In genomic region chr6:52251113-52251512, GRCh38 we compare ENCODE assay signal across 23 cellular contexts. TPM values are rescaled to one million over a fixed set of nuclear protein-coding genes. Genes with fewer than 3 reads are reported as not detected.
DNase-seq lines count a peak whose midpoint lies in the region; ATAC-seq and TF ChIP-seq lines count a peak whose summit lies in the region.
"Had no signal": no experiment of that assay in that cellular context is flagged by ENCODE, and none has a peak within 500 bp of the region (broad histone marks: within the 10 kb centered on the region; RNA-seq: fewer than 3 reads in every experiment).

No MANE protein-coding gene starts in this region.

- H3K4me2 ChIP-seq in OCI-LY3 (ENCODE audit: low read length): peak overlapping the region; percentile 29

- no peak overlapping the region for H2AFZ ChIP-seq in OCI-LY3 (ENCODE audit: low read depth, low read length)

- peak overlapping the region; percentile 37 for H3K27ac Mint-ChIP-seq in activated naive CD8-positive, alpha-beta T cell treated with anti-CD3 and anti-CD28 coated beads for 36 hours
- H3K27ac Mint-ChIP-seq in activated naive CD8-positive, alpha-beta T cell treated with anti-CD3 and anti-CD28 coated beads, Interleukin-2, amount 50 U/mL, for 24 hours: no peak overlapping the region
- H3K27ac Mint-ChIP-seq: CD4-positive, CD25-positive, alpha-beta regulatory T cell; HFFc6; IgD-negative memory B cell had no signal

- H3K36me3 ChIP-seq in OCI-LY3 (replicated peaks; ENCODE audit: low read depth, low read length): no peaks in the 10 kb centered on the region
- no peaks in the 10 kb centered on the region for H3K36me3 ChIP-seq in effector memory CD4-positive, alpha-beta T cell (ENCODE audit: control insufficient read depth, insufficient read depth, low read length)
- H3K36me3 ChIP-seq: BE2C had no signal

- no peak overlapping the region for H3K27ac ChIP-seq in OCI-LY3 (ENCODE audit: low read length)
- no peak overlapping the region for H3K27ac ChIP-seq in effector memory CD4-positive, alpha-beta T cell (ENCODE audit: insufficient read depth, low read length, poor library complexity, severe bottlenecking)

- no peak for ATAC-seq in activated naive CD8-positive, alpha-beta T cell treated with anti-CD3 and anti-CD28 coated beads, Interleukin-2, amount 50 U/mL, for 24 hours
- ATAC-seq in GM19455 (IDR thresholded peaks at IDR 0.05; ENCODE audit: unreplicated experiment) (peak; percentile 51), HG02642 (IDR thresholded peaks at IDR 0.05; ENCODE audit: poor library complexity, unreplicated experiment) (no peak)
- ATAC-seq: HCT116, HepG2 had no signal

- H3K27me3 ChIP-seq in OCI-LY3 (ENCODE audit: low read depth, low read length): peaks cover 59% of the 10 kb centered on the region
- no peaks in the 10 kb centered on the region for H3K27me3 ChIP-seq in effector memory CD4-positive, alpha-beta T cell (replicated peaks; ENCODE audit: control insufficient read depth, insufficient read depth, low read length, poor library complexity, severe bottlenecking)

- no peaks in the 10 kb centered on the region for H3K9me3 ChIP-seq in OCI-LY3 (ENCODE audit: insufficient read depth, low read length)
- H3K9me3 ChIP-seq in effector memory CD4-positive, alpha-beta T cell (ENCODE audit: control insufficient read depth, low read length): no peaks in the 10 kb centered on the region
- H3K9me3 ChIP-seq: BE2C, Caco-2 had no signal

- no peak for DNase-seq in activated naive CD8-positive, alpha-beta T cell treated with anti-CD3 and anti-CD28 coated beads for 36 hours
- DNase-seq in activated naive CD8-positive, alpha-beta T cell treated with anti-CD3 and anti-CD28 coated beads, Interleukin-2, amount 50 U/mL, for 24 hours: no peak
- DNase-seq in effector memory CD4-positive, alpha-beta T cell: no peak
- DNase-seq in DMS 273 treated with DMSO at 0.1 percent for 48 hours (lab: John Stamatoyannopoulos, UW): no peak
- DNase-seq: ACHN; BE2C; C1 segment of cervical spinal cord; Caco-2; CD4-positive, CD25-positive, alpha-beta regulatory T cell; DMS153; DMS79; GDM1; GOT3; H7; HFFc6; KBM-7 had no signal

- no peak for TF ChIP-seq CTCF in OCI-LY3 (IDR thresholded peaks at IDR 0.05; ENCODE audit: low read depth, low read length)

- H4K20me1 ChIP-seq in OCI-LY3 (ENCODE audit: insufficient read depth, low read length): no peaks in the 10 kb centered on the region

- H3K36me3 Mint-ChIP-seq in activated naive CD8-positive, alpha-beta T cell treated with anti-CD3 and anti-CD28 coated beads for 36 hours: peaks cover 2% of the 10 kb centered on the region
- no peaks in the 10 kb centered on the region for H3K36me3 Mint-ChIP-seq in activated naive CD8-positive, alpha-beta T cell treated with anti-CD3 and anti-CD28 coated beads, Interleukin-2, amount 50 U/mL, for 24 hours (ENCODE audit: low read depth)
- H3K36me3 Mint-ChIP-seq: CD4-positive, CD25-positive, alpha-beta regulatory T cell had no signal

- H3K4me1 ChIP-seq in OCI-LY3 (ENCODE audit: low read length): peaks cover 28% of the 10 kb centered on the region
- no peaks in the 10 kb centered on the region for H3K4me1 ChIP-seq in effector memory CD4-positive, alpha-beta T cell (ENCODE audit: control insufficient read depth, insufficient read depth, low read length, poor library complexity, severe bottlenecking)
- H3K4me1 ChIP-seq: BE2C had no signal

- H3K79me2 ChIP-seq in OCI-LY3 (ENCODE audit: low read length): no peaks in the 10 kb centered on the region

- H3K4me1 Mint-ChIP-seq in activated naive CD8-positive, alpha-beta T cell treated with anti-CD3 and anti-CD28 coated beads for 36 hours: peaks cover 42% of the 10 kb centered on the region
- H3K4me1 Mint-ChIP-seq in activated naive CD8-positive, alpha-beta T cell treated with anti-CD3 and anti-CD28 coated beads, Interleukin-2, amount 50 U/mL, for 24 hours: peaks cover 44% of the 10 kb centered on the region

- H3K9me3 Mint-ChIP-seq in activated naive CD8-positive, alpha-beta T cell treated with anti-CD3 and anti-CD28 coated beads for 36 hours: no peaks in the 10 kb centered on the region
- H3K9me3 Mint-ChIP-seq in activated naive CD8-positive, alpha-beta T cell treated with anti-CD3 and anti-CD28 coated beads, Interleukin-2, amount 50 U/mL, for 24 hours: no peaks in the 10 kb centered on the region
- H3K9me3 Mint-ChIP-seq: HFFc6, IgD-negative memory B cell had no signal

- H3K4me3 Mint-ChIP-seq in activated naive CD8-positive, alpha-beta T cell treated with anti-CD3 and anti-CD28 coated beads for 36 hours: no peak overlapping the region
- H3K4me3 Mint-ChIP-seq in activated naive CD8-positive, alpha-beta T cell treated with anti-CD3 and anti-CD28 coated beads, Interleukin-2, amount 50 U/mL, for 24 hours: no peak overlapping the region
- H3K4me3 Mint-ChIP-seq: CD4-positive, CD25-positive, alpha-beta regulatory T cell; HFFc6; IgD-negative memory B cell had no signal

- no peak overlapping the region for H3K9ac ChIP-seq in OCI-LY3 (ENCODE audit: low read length)

- H3K4me3 ChIP-seq in OCI-LY3 (ENCODE audit: low read length): no peak overlapping the region
- no peak overlapping the region for H3K4me3 ChIP-seq in effector memory CD4-positive, alpha-beta T cell (ENCODE audit: insufficient read depth, low read depth, low read length, poor library complexity, severe bottlenecking)

- H3K27me3 Mint-ChIP-seq in activated naive CD8-positive, alpha-beta T cell treated with anti-CD3 and anti-CD28 coated beads for 36 hours: peaks cover 59% of the 10 kb centered on the region
- peaks cover 47% of the 10 kb centered on the region for H3K27me3 Mint-ChIP-seq in activated naive CD8-positive, alpha-beta T cell treated with anti-CD3 and anti-CD28 coated beads, Interleukin-2, amount 50 U/mL, for 24 hours

RNA-seq across cellular contexts. Expression of gene IL17F, which starts 6.8 kb away (rescaled TPM):
- not detected for total RNA-seq in activated naive CD8-positive, alpha-beta T cell treated with anti-CD3 and anti-CD28 coated beads for 36 hours
- total RNA-seq: Caco-2, Daoy, H7, HepG2, HFFc6 had no signal

RNA-seq across cellular contexts. Expression of gene MCM3, which starts 33.4 kb away (rescaled TPM):
- total RNA-seq in activated naive CD8-positive, alpha-beta T cell treated with anti-CD3 and anti-CD28 coated beads for 36 hours: 100 to 1,000 TPM; 326 to 335 TPM
